Comparison of ENCODE assay signal across 13 cellular contexts in the genomic region with DNA sequence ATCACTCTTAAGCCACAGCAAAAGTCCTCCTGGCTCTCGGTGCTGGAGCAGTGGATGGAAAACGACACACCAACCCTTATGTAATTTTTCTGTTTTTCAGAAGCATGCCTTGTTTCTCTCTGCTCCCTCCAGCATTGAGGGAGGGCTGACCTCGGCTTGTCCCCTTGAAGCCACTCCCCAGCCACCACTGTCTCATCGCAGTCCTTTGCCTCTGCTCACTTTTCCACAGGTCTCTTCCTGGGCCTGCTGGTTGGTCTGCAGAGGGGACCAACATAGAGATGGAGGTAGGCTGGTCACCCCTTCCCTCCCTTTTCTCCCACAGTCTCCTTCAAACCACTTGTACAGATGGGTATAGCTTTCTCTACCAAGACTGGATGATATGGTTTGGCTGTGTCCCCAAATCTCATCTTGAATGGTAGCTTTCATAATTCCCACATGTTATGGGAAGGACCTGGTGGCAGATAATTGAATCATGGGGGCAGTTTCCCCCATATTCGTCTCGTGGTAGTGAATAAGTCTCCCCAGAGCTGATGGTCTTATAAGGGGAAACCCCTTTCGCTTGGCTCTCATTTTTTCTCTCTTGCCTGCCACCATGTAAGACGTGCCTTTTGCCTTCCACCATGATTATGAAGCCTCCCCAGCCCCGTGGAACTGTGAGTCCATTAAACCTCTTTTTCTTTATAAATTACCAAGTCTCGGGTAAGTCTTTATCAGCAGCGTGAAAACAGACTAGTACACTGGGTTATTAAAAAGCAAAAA. TPM values are rescaled to one million over a fixed set of nuclear protein-coding genes. Genes with fewer than 3 reads are reported as not detected.
DNase-seq lines count a peak whose midpoint lies in the region; ATAC-seq and TF ChIP-seq lines count a peak whose summit lies in the region.
"Had no signal": no experiment of that assay in that cellular context is flagged by ENCODE, and none has a peak within 500 bp of the region (broad histone marks: within the 10 kb centered on the region; RNA-seq: fewer than 3 reads in every experiment).

No MANE protein-coding gene starts in this region.

- no peaks in the 10 kb centered on the region for H3K36me3 ChIP-seq in osteoblast (ENCODE audit: insufficient read depth, low read length)
- H3K36me3 ChIP-seq in thyroid gland, result no peaks in the 10 kb centered on the region
- H3K36me3 ChIP-seq: spleen, stomach had no signal

- H3K4me3 Mint-ChIP-seq in Calu3 (ENCODE audit: low read depth, unreplicated experiment), result peak overlapping the region; percentile 96
- H3K4me3 Mint-ChIP-seq in central memory CD8-positive, alpha-beta T cell, result peak overlapping the region; percentile 84
- H3K4me3 Mint-ChIP-seq in CD14-positive monocyte, result peak overlapping the region in 1 of 2 donors; percentile 24

- peaks cover 6% of the 10 kb centered on the region for H3K4me1 ChIP-seq in osteoblast (ENCODE audit: insufficient read depth, low read length)
- peaks cover 6% of the 10 kb centered on the region in 2 donors for H3K4me1 ChIP-seq in thyroid gland

- H4K20me1 ChIP-seq in osteoblast (ENCODE audit: insufficient read depth, low read length), result no peaks in the 10 kb centered on the region

- peak overlapping the region; percentile 74 for H2AFZ ChIP-seq in osteoblast (ENCODE audit: low read length)

- H3K9me3 Mint-ChIP-seq in Calu3 (ENCODE audit: low read depth, unreplicated experiment) (no peaks in the 10 kb centered on the region), CD14-positive monocyte (no peaks in the 10 kb centered on the region)
- H3K9me3 Mint-ChIP-seq in central memory CD8-positive, alpha-beta T cell, result no peaks in the 10 kb centered on the region

- ATAC-seq in central memory CD8-positive, alpha-beta T cell (replicated peaks; ENCODE audit: extremely low read depth, poor library complexity, severe bottlenecking), result no peak
- ATAC-seq in HG03175 (IDR thresholded peaks at IDR 0.05; ENCODE audit: unreplicated experiment), result no peak

- 82 to 86% methylated on average over 11 of the region's 11 CpGs for WGBS in thyroid gland, 2 donors

- H3K27ac Mint-ChIP-seq in Calu3 (ENCODE audit: unreplicated experiment) (no peak overlapping the region), CD14-positive monocyte (peak overlapping the region in 1 of 7 donors; percentile 54)
- peak overlapping the region; percentile 20 for H3K27ac Mint-ChIP-seq in central memory CD8-positive, alpha-beta T cell (ENCODE audit: low read depth)

- TF ChIP-seq CTCF in Calu3 (IDR thresholded peaks at IDR 0.05; ENCODE audit: unreplicated experiment) (no peak), osteoblast (IDR thresholded peaks at IDR 0.05; ENCODE audit: extremely low read depth, low read depth, low read length) (no peak), CD14-positive monocyte (IDR thresholded peaks at IDR 0.05) (no peak), thyroid gland (IDR thresholded peaks at IDR 0.05) (no peak)

- H3K4me3 ChIP-seq in osteoblast (ENCODE audit: insufficient read depth, low read length), result no peak overlapping the region
- no peak overlapping the region for H3K4me3 ChIP-seq in thyroid gland (replicated peaks in 1 of 3)

- CTCF ChIA-PET in Calu3 (lab: Charles Lee), result no interaction called here

- H3K4me2 ChIP-seq in osteoblast (ENCODE audit: insufficient read depth, low read length), result peak overlapping the region; percentile 84

- H3K36me3 Mint-ChIP-seq in Calu3 (ENCODE audit: insufficient read depth, unreplicated experiment) (peaks cover 19% of the 10 kb centered on the region), CD14-positive monocyte (no peaks in the 10 kb centered on the region)
- H3K36me3 Mint-ChIP-seq in central memory CD8-positive, alpha-beta T cell (ENCODE audit: insufficient read depth), result peaks cover 3% of the 10 kb centered on the region

- TF ChIP-seq POLR2A in thyroid gland (IDR thresholded peaks at IDR 0.05), result no peak

- H3K9me3 ChIP-seq in osteoblast (ENCODE audit: low read depth, low read length) (no peaks in the 10 kb centered on the region), thyroid gland (no peaks in the 10 kb centered on the region)
- H3K9me3 ChIP-seq: spleen, stomach had no signal

- no peaks in the 10 kb centered on the region for H3K27me3 ChIP-seq in osteoblast (ENCODE audit: insufficient read depth, low read length)
- no peaks in the 10 kb centered on the region for H3K27me3 ChIP-seq in thyroid gland
- H3K27me3 ChIP-seq: spleen, stomach had no signal

- intact Hi-C loops in Calu3 (cut with micrococcal nuclease; ENCODE audit: unreplicated experiment), result no loop called here
- intact Hi-C loops in CD14-positive monocyte (cut with micrococcal nuclease), result no loop called here
- intact Hi-C loops in thyroid gland (cut with DNase I), result no loop called here

- BruUV-seq in Calu3 (replicated peaks; lab: Mats Ljungman, UMichigan), result no TSS peak

- H3K4me1 Mint-ChIP-seq in Calu3 (ENCODE audit: low read depth, unreplicated experiment), result no peaks in the 10 kb centered on the region
- peaks cover 13% of the 10 kb centered on the region for H3K4me1 Mint-ChIP-seq in central memory CD8-positive, alpha-beta T cell
- peaks cover 19% of the 10 kb centered on the region for H3K4me1 Mint-ChIP-seq in CD14-positive monocyte

- H3K27ac ChIP-seq in osteoblast (ENCODE audit: low read depth, low read length) (no peak overlapping the region), thyroid gland (no peak overlapping the region)

- DNase-seq in Calu3 (no peak), NCI-H69 (lab: John Stamatoyannopoulos, UW) (peak; percentile 45), osteoblast (ENCODE audit: insufficient read length, low spot score, missing footprints) (no peak), CD1c-positive myeloid dendritic cell (ENCODE audit: extremely low spot score) (no peak), CD14-positive monocyte (ENCODE audit: low spot score) (no peak), thyroid gland (no peak)
- DNase-seq in central memory CD8-positive, alpha-beta T cell (ENCODE audit: low spot score in 2 of 2), result no peak
- DNase-seq: GF-D8, left ventricle myocardium superior, NCI-H2171 treated with DMSO at 0.1 percent for 48 hours, spleen, stomach had no signal

- no peaks in the 10 kb centered on the region for H3K79me2 ChIP-seq in osteoblast (ENCODE audit: insufficient read depth, low read length)

- H3K27me3 Mint-ChIP-seq in Calu3 (ENCODE audit: unreplicated experiment) (no peaks in the 10 kb centered on the region), CD14-positive monocyte (ENCODE audit: low read depth in 3 of 3) (peaks cover 0 to 3% (median 0%) of the 10 kb centered on the region in 3 donors)
- peaks cover 9% of the 10 kb centered on the region for H3K27me3 Mint-ChIP-seq in central memory CD8-positive, alpha-beta T cell

RNA-seq across cellular contexts. Expression of a gene that starts 14.3 kb away (rescaled TPM):
- 91.1 and 96.7 TPM in 2 replicates for total RNA-seq in Calu3 (2022)
- 98.1 and 110 TPM in 2 replicates for total RNA-seq in osteoblast
- 10 to 100 TPM; 50.9 to 62.2 TPM for polyA plus RNA-seq in CD14-positive monocyte
- 10 to 100 TPM; 51.2 to 85.7 (median 63.6) TPM for total RNA-seq in thyroid gland
